8 cellular contexts compared by ENCODE assay signal in the genomic region with DNA sequence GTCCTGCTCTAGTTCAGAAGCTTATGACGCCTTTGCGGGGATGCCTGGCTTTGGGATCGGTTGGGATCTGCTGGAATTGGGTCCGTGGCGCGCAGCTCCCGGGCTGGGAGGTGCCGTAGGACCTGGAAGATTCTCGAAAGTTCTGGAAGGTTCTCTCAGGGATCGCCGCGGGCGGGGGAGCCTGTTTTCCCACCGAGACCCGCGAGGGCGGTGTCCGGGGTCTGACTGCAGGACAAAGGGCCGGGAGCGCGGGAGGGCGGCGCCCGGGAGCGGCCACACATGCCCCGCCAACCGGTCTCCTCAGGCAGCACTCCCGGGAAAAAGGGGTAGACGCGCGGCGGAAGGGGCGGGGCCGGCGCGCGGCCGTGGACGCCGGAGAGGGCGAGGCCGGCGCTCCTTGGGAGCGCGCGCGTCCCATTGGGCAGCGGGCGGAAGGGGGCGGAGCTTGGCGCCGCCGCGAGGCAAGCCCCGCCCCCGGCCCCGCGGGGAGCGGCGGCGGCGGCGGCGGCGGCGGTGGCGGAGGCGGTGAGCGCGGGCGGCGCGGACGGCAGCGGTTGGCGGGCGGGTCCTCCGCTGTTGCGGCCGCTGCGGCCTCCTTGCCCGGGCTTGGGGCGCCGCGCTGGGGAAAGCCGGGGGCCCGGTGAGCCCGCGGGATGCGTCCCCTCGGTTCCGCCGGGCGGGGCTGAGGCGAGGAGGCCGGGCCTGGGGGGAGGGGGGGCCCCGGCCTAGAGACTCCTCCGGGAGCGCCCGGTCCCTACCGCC. TPM values are rescaled to one million over a fixed set of nuclear protein-coding genes. Genes with fewer than 3 reads are reported as not detected.
DNase-seq lines count a peak whose midpoint lies in the region; ATAC-seq, FAIRE-seq and TF ChIP-seq lines count a peak whose summit lies in the region.

No MANE protein-coding gene starts in this region.

- ATAC-seq in SK-N-SH treated with all-trans-retinoic acid at 6 μM for 48 hours, result peak; percentile 95
- peak; percentile 99 for ATAC-seq in Right ventricle myocardium inferior
- peak; percentile 99 to 100 (median 99) for ATAC-seq in pancreas

- peak overlapping the region; percentile 85 to 100 (median 92) for H3K27ac ChIP-seq in pancreas
- peak overlapping the region; percentile 85 to 100 (median 98) for H3K27ac ChIP-seq in thyroid gland

- H3K4me1 Mint-ChIP-seq in activated naive CD8-positive, alpha-beta T cell (ENCODE audit: low read depth), result peaks cover 10% of the 10 kb centered on the region

- H3K9me3 ChIP-seq in pancreas (no peaks in the 10 kb centered on the region), thyroid gland (no peaks in the 10 kb centered on the region)

- FAIRE-seq in pancreas (lab: Jason Lieb, UNC), result no peak

- TF ChIP-seq CTCF in HFF-Myc (IDR thresholded peaks at IDR 0.05; ENCODE audit: low read depth, low read length, missing control alignments), result no peak
- no peak for TF ChIP-seq CTCF in NB4 (IDR thresholded peaks at IDR 0.05; ENCODE audit: low read depth, low read length)
- TF ChIP-seq CTCF in pancreas (IDR thresholded peaks at IDR 0.05), result no peak
- TF ChIP-seq CTCF in thyroid gland (IDR thresholded peaks at IDR 0.05), result no peak

- no peaks in the 10 kb centered on the region for H3K36me3 Mint-ChIP-seq in activated naive CD8-positive, alpha-beta T cell

- peak overlapping the region; percentile 73 for H3K4me3 ChIP-seq in HFF-Myc (replicated peaks; ENCODE audit: low read depth, low read length)
- H3K4me3 ChIP-seq in NB4 (ENCODE audit: low read depth, low read length), result peak overlapping the region; percentile 51
- H3K4me3 ChIP-seq in pancreas, result peak overlapping the region; percentile 67 to 80 (median 76)
- H3K4me3 ChIP-seq in thyroid gland (replicated peaks in 1 of 3), result peak overlapping the region; percentile 64 to 91 (median 81)

- H3K4me3 Mint-ChIP-seq in activated naive CD8-positive, alpha-beta T cell, result peak overlapping the region; percentile 92

- intact Hi-C loops in Right ventricle myocardium inferior (cut with DNase I), result loop anchor here (2.0 to 5.0 kb wide), 2 partner anchors 28 to 37 kb away; partner anchors contain the start of gene NDUFS7
- intact Hi-C loops in pancreas (cut with DNase I), result no loop called here
- intact Hi-C loops in thyroid gland (cut with DNase I), result loop anchor here (2.0 kb wide), 1 partner anchor 78 kb away; no protein-coding TSS in a partner anchor

- DNase-seq in GM04504 (ENCODE audit: low read depth), result peak; percentile 81
- DNase-seq in HFF-Myc (ENCODE audit: extremely low read depth, low read depth), result no peak
- DNase-seq in NB4 (ENCODE audit: low read depth), result peak; percentile 80
- peak; percentile 95 for DNase-seq in Right ventricle myocardium inferior (ENCODE audit: missing footprints)
- DNase-seq in pancreas, result peak; percentile 85 to 97 (median 92)
- peak; percentile 90 to 92 for DNase-seq in thyroid gland

- H3K27ac Mint-ChIP-seq in activated naive CD8-positive, alpha-beta T cell, result peak overlapping the region; percentile 85

- H3K27me3 ChIP-seq in pancreas (no peaks in the 10 kb centered on the region), thyroid gland (no peaks in the 10 kb centered on the region)

- no peaks in the 10 kb centered on the region for H3K27me3 Mint-ChIP-seq in activated naive CD8-positive, alpha-beta T cell

- H3K36me3 ChIP-seq in pancreas, result peaks cover 0 to 3% (median 0%) of the 10 kb centered on the region in 3 donors
- peaks cover 8 to 11% of the 10 kb centered on the region in 2 donors for H3K36me3 ChIP-seq in thyroid gland

- H3K4me1 ChIP-seq in pancreas (no peaks in the 10 kb centered on the region), thyroid gland (peaks cover 20 to 21% of the 10 kb centered on the region in 2 donors)

- H3K9me3 Mint-ChIP-seq in activated naive CD8-positive, alpha-beta T cell (ENCODE audit: low read depth), result no peaks in the 10 kb centered on the region

- 1% methylated on average over 39 to 101 of the region's 101 CpGs for WGBS in pancreas, 2 donors
- 0% methylated on average over 4 to 5 of the region's 101 CpGs for WGBS in thyroid gland, 2 donors

- TF ChIP-seq POLR2A in NB4 (IDR thresholded peaks at IDR 0.05; ENCODE audit: extremely low read depth, insufficient read length) (peak; percentile 43), thyroid gland (IDR thresholded peaks at IDR 0.05) (peak in 1 of 2 donors; percentile 82)

TF ChIP-seq in SK-N-SH treated with all-trans-retinoic acid at 6 μM for 48 hours, 23 proteins besides CTCF, POLR2A, EP300 and RAD21:
- TF ChIP-seq ZC3H10 (CRISPR knock-in tag; IDR thresholded peaks at IDR 0.05) (no peak), OSR1 (CRISPR knock-in tag; IDR thresholded peaks at IDR 0.05) (no peak), BACH2 (CRISPR knock-in tag; IDR thresholded peaks at IDR 0.05; ENCODE audit: borderline replicate concordance) (no peak), TSHZ2 (CRISPR knock-in tag; IDR thresholded peaks at IDR 0.05) (no peak), TCF4 (CRISPR knock-in tag; IDR thresholded peaks at IDR 0.05; ENCODE audit: borderline replicate concordance) (no peak), RARB (CRISPR knock-in tag; IDR thresholded peaks at IDR 0.05) (no peak), ZNF8 (CRISPR knock-in tag; IDR thresholded peaks at IDR 0.05) (no peak), ESRRG (CRISPR knock-in tag; IDR thresholded peaks at IDR 0.05) (no peak), SNAI2 (CRISPR knock-in tag; IDR thresholded peaks at IDR 0.05) (no peak), POU6F1 (CRISPR knock-in tag; IDR thresholded peaks at IDR 0.05; ENCODE audit: borderline replicate concordance, low read depth) (no peak)
- TF ChIP-seq, protein P1, sequence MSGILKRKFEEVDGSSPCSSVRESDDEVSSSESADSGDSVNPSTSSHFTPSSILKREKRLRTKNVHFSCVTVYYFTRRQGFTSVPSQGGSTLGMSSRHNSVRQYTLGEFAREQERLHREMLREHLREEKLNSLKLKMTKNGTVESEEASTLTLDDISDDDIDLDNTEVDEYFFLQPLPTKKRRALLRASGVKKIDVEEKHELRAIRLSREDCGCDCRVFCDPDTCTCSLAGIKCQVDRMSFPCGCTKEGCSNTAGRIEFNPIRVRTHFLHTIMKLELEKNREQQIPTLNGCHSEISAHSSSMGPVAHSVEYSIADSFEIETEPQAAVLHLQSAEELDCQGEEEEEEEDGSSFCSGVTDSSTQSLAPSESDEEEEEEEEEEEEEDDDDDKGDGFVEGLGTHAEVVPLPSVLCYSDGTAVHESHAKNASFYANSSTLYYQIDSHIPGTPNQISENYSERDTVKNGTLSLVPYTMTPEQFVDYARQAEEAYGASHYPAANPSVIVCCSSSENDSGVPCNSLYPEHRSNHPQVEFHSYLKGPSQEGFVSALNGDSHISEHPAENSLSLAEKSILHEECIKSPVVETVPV (CRISPR knock-in tag; IDR thresholded peaks at IDR 0.05), result no peak

RNA-seq across cellular contexts. Expression of gene NDUFS7, which starts 29.0 kb away (rescaled TPM):
- total RNA-seq in Right ventricle myocardium inferior, result 443 TPM
- total RNA-seq in pancreas, result 10 to 100 TPM; 32.1 to 56.3 (median 42.5) TPM
- polyA plus RNA-seq in pancreas, result 10 to 100 TPM; 57.8 to 70.8 TPM
- total RNA-seq in thyroid gland, result 100 to 1,000 TPM in 2 of 4 donors, 10 to 100 TPM in 2; 75.2 to 185 (median 108) TPM

RNA-seq across cellular contexts. Expression of gene GAMT, which starts 46.7 kb away (rescaled TPM):
- 85.8 TPM for total RNA-seq in Right ventricle myocardium inferior
- total RNA-seq in pancreas, result 100 to 1,000 TPM in 1 of 6 donors, 10 to 100 TPM in 5; 46.2 to 116 (median 64.4) TPM
- polyA plus RNA-seq in pancreas, result 100 to 1,000 TPM in 1 of 2 donors, 10 to 100 TPM in 1; 65.2 to 200 TPM
- 10 to 100 TPM; 22.2 to 39.5 (median 29.1) TPM for total RNA-seq in thyroid gland

RNA-seq across cellular contexts. Expression of gene DAZAP1, which starts 52.7 kb away (rescaled TPM):
- 88.4 TPM for total RNA-seq in Right ventricle myocardium inferior
- total RNA-seq in pancreas, result 10 to 100 TPM; 35.3 to 67.4 (median 48.7) TPM
- polyA plus RNA-seq in pancreas, result 10 to 100 TPM; 63.8 to 64.4 TPM
- total RNA-seq in thyroid gland, result 10 to 100 TPM; 34.4 to 77.3 (median 67.7) TPM

Comparison
In these comparisons a context has a peak if more than half of its experiments do, and no peak if none do; other contexts are left out.
1. intact Hi-C loops: an anchor here in Right ventricle myocardium inferior (2.0 to 5.0 kb wide) and thyroid gland (2.0 kb wide); none called in pancreas.